ENCODE assay signal across 19 cellular contexts in genomic region chr19:39473443-39473960, GRCh38. TPM values are rescaled to one million over a fixed set of nuclear protein-coding genes. Genes with fewer than 3 reads are reported as not detected.
"Had no signal": no experiment of that assay in that cellular context is flagged by ENCODE, and none has a peak within 500 bp of the region (broad histone marks: within the 10 kb centered on the region; RNA-seq: fewer than 3 reads in every experiment).

No MANE protein-coding gene starts in this region.

- H3K27ac ChIP-seq: heart right ventricle, thoracic aorta, upper lobe of right lung, WERI-Rb-1 had no signal

- H3K9me3 ChIP-seq: esophagus muscularis mucosa, gastroesophageal sphincter, heart right ventricle, mucosa of descending colon, sigmoid colon, spleen, thoracic aorta, upper lobe of right lung had no signal

- H3K27me3 ChIP-seq: esophagus muscularis mucosa, gastroesophageal sphincter, heart right ventricle, sigmoid colon, spleen, upper lobe of right lung had no signal

- H3K27me3 Mint-ChIP-seq: activated naive CD8-positive, alpha-beta T cell; memory B cell; naive thymus-derived CD4-positive, alpha-beta T cell; stimulated activated naive B cell treated with anti-CD40 and anti-IgM and Interleukin-4, amounts not matched to agents 10 μg/mL and 1 μg/mL and 100 μg/mL, for 72 hours had no signal

- H3K9me3 Mint-ChIP-seq: memory B cell; stimulated activated naive B cell treated with anti-CD40 and anti-IgM and Interleukin-4, amounts not matched to agents 10 μg/mL and 1 μg/mL and 100 μg/mL, for 72 hours; T-helper 1 cell treated with Interleukin-12 subunit alpha and Interleukin-12 subunit beta and Interleukin-4 antibody, amounts not matched to agents 30 μg/mL and 1 μg/mL, for 36 hours had no signal

- H3K4me3 Mint-ChIP-seq: activated naive CD8-positive, alpha-beta T cell; memory B cell; naive thymus-derived CD4-positive, alpha-beta T cell; stimulated activated naive B cell treated with anti-CD40 and anti-IgM and Interleukin-4, amounts not matched to agents 10 μg/mL and 1 μg/mL and 100 μg/mL, for 72 hours; T-helper 1 cell treated with Interleukin-12 subunit alpha and Interleukin-12 subunit beta and Interleukin-4 antibody, amounts not matched to agents 30 μg/mL and 1 μg/mL, for 36 hours had no signal

- H3K27ac Mint-ChIP-seq: activated naive CD8-positive, alpha-beta T cell; T-helper 1 cell treated with Interleukin-12 subunit alpha and Interleukin-12 subunit beta and Interleukin-4 antibody, amounts not matched to agents 30 μg/mL and 1 μg/mL, for 36 hours had no signal

- H3K4me3 ChIP-seq: esophagus muscularis mucosa, gastroesophageal sphincter, heart right ventricle, mucosa of descending colon, sigmoid colon, spleen, thoracic aorta, upper lobe of right lung had no signal

- H3K4me1 ChIP-seq: gastroesophageal sphincter, sigmoid colon, spleen, upper lobe of right lung had no signal

- DNase-seq: cerebellar nuclear complex, cortex of kidney, kidney glomerular epithelial cell had no signal

RNA-seq across cellular contexts. Expression of gene DLL3, which starts 25.2 kb away (rescaled TPM):
- total RNA-seq: esophagus muscularis mucosa, gastroesophageal sphincter, heart right ventricle, liver, mucosa of descending colon, thoracic aorta, upper lobe of right lung had no signal
- polyA plus RNA-seq: heart right ventricle, liver had no signal

RNA-seq across cellular contexts. Expression of gene SELENOV, which starts 41.4 kb away (rescaled TPM):
- total RNA-seq: bronchial epithelial cell; esophagus muscularis mucosa; gastroesophageal sphincter; heart right ventricle; liver; mucosa of descending colon; naive thymus-derived CD4-positive, alpha-beta T cell; sigmoid colon; spleen; thoracic aorta; upper lobe of right lung had no signal
- polyA plus RNA-seq: heart right ventricle; liver; naive thymus-derived CD4-positive, alpha-beta T cell; sigmoid colon; spleen had no signal
